16 cellular contexts compared by ENCODE assay signal in genomic region chr7:24972991-24973390, GRCh38. TPM values are rescaled to one million over a fixed set of nuclear protein-coding genes. Genes with fewer than 3 reads are reported as not detected.
DNase-seq lines count a peak whose midpoint lies in the region; ATAC-seq and TF ChIP-seq lines count a peak whose summit lies in the region.
"Had no signal": no experiment of that assay in that cellular context is flagged by ENCODE, and none has a peak within 500 bp of the region (broad histone marks: within the 10 kb centered on the region; RNA-seq: fewer than 3 reads in every experiment).

No MANE protein-coding gene starts in this region.

- H3K27ac ChIP-seq in ACC112 (ENCODE audit: low read depth, low read length) (peak overlapping the region; percentile 5), Karpas-422 (ENCODE audit: low read length) (peak overlapping the region; percentile 71), aorta (ENCODE audit: low read depth in 1 of 2, low read length in 2 of 2) (no peak overlapping the region)
- H3K27ac ChIP-seq: coronary artery, esophagus muscularis mucosa had no signal

- no peak for DNase-seq in Karpas-422
- DNase-seq in amniotic epithelial cell (ENCODE audit: low read depth) = peak; percentile 74
- DNase-seq in fibroblast of villous mesenchyme (ENCODE audit: low read depth) = peak; percentile 64
- no peak for DNase-seq in aorta
- no peak for DNase-seq in NCI-H2081 treated with DMSO at 0.1 percent for 48 hours (lab: John Stamatoyannopoulos, UW)
- DNase-seq in NCI-H82 (lab: John Stamatoyannopoulos, UW) = no peak
- DNase-seq in activated gamma-delta T cell (lab: John Stamatoyannopoulos, UW) = no peak
- DNase-seq: ACHN; activated naive CD8-positive, alpha-beta T cell treated with anti-CD3 and anti-CD28 coated beads, Interleukin-2, amount 10 ng/mL, durations not matched to agents 7 days and 5 days; activated T-cell treated with anti-CD3 and anti-CD28 coated beads for 4 hours; NCI-H2029; retina; stimulated activated CD4-positive, alpha-beta T cell treated with anti-CD3 and anti-CD28 coated beads, Interleukin-2, amount 100 ng/mL, for 24 hours had no signal

- H2AFZ ChIP-seq in ACC112 (ENCODE audit: low read length, unreplicated experiment) = no peak overlapping the region
- H2AFZ ChIP-seq in Karpas-422 (ENCODE audit: low read length) = no peak overlapping the region

- intact Hi-C loops in aorta (cut with DNase I) = no loop called here

- H3K4me3 ChIP-seq in ACC112 (ENCODE audit: low read depth, low read length) (no peak overlapping the region), Karpas-422 (ENCODE audit: low read length) (no peak overlapping the region), fibroblast of villous mesenchyme (ENCODE audit: low read depth, low read length) (no peak overlapping the region), aorta (ENCODE audit: low read length in 2 of 2) (no peak overlapping the region)
- H3K4me3 ChIP-seq: coronary artery, esophagus muscularis mucosa had no signal

- H3K9me3 ChIP-seq in Karpas-422 (ENCODE audit: low read length) = no peaks in the 10 kb centered on the region
- no peaks in the 10 kb centered on the region for H3K9me3 ChIP-seq in aorta (ENCODE audit: control insufficient read depth, low read length)
- H3K9me3 ChIP-seq: esophagus muscularis mucosa had no signal

- ATAC-seq in aorta (ENCODE audit: low FRiP score) = no peak

- TF ChIP-seq CTCF in fibroblast of villous mesenchyme (IDR thresholded peaks at IDR 0.05; ENCODE audit: insufficient read depth, low read depth, low read length) = no peak

- H3K4me1 ChIP-seq in ACC112 (ENCODE audit: control insufficient read depth, insufficient read depth, low read length, unreplicated experiment) (peaks cover 29% of the 10 kb centered on the region), Karpas-422 (ENCODE audit: low read length) (peaks cover 98% of the 10 kb centered on the region), aorta (ENCODE audit: control insufficient read depth in 1 of 2, insufficient read depth in 2 of 2, low read length in 2 of 2) (no peaks in the 10 kb centered on the region)
- H3K4me1 ChIP-seq: esophagus muscularis mucosa had no signal

- H3K79me2 ChIP-seq in ACC112 (ENCODE audit: control insufficient read depth, insufficient read depth, low read length, unreplicated experiment) (peaks cover 49% of the 10 kb centered on the region), Karpas-422 (ENCODE audit: low read length) (peaks cover 100% of the 10 kb centered on the region)

- H3K36me3 ChIP-seq in ACC112 (ENCODE audit: insufficient read depth, low read length) = no peaks in the 10 kb centered on the region
- H3K36me3 ChIP-seq in Karpas-422 (ENCODE audit: insufficient read depth, low read length) = peaks cover 12% of the 10 kb centered on the region; the same call in 1 of the 2 replicates
- no peaks in the 10 kb centered on the region for H3K36me3 ChIP-seq in aorta (ENCODE audit: control insufficient read depth in 1 of 2, insufficient read depth in 2 of 2, low read length in 1 of 2)
- H3K36me3 ChIP-seq: esophagus muscularis mucosa had no signal

- H3K9ac ChIP-seq in Karpas-422 (ENCODE audit: low read length) = no peak overlapping the region

- H3K9me2 ChIP-seq in Karpas-422 (replicated peaks; ENCODE audit: insufficient read depth, low read length) = no peaks in the 10 kb centered on the region

- H4K20me1 ChIP-seq in Karpas-422 (ENCODE audit: insufficient read depth, low read depth, low read length) = peaks cover 79% of the 10 kb centered on the region

- peak overlapping the region; percentile 81 for H3K4me2 ChIP-seq in Karpas-422 (ENCODE audit: low read depth, low read length, poor library complexity, severe bottlenecking)

- H3K27me3 ChIP-seq in ACC112 (ENCODE audit: insufficient read depth, low read length) = no peaks in the 10 kb centered on the region
- H3K27me3 ChIP-seq in Karpas-422 (ENCODE audit: low read length) = no peaks in the 10 kb centered on the region
- H3K27me3 ChIP-seq in aorta (ENCODE audit: control insufficient read depth in 1 of 2, insufficient read depth in 2 of 2, low read length in 1 of 2) = no peaks in the 10 kb centered on the region
- H3K27me3 ChIP-seq: esophagus muscularis mucosa had no signal

RNA-seq across cellular contexts. Expression of gene OSBPL3, which starts 7.0 kb away (rescaled TPM):
- total RNA-seq in Karpas-422 (2014; rRNA removed; shearing (Covaris generic); ENCODE audit: low replicate concordance) = 120 and 149 TPM in 2 replicates
- total RNA-seq in fibroblast of villous mesenchyme (23.2 and 39.3 TPM in 2 replicates), aorta (10 to 100 TPM in 1 of 2 donors, 1 to 10 TPM in 1; 8.3 to 15.6 TPM)
- polyA plus RNA-seq in aorta = 1 to 10 TPM in 1 of 2 donors, under 1 TPM in 1; 0.41 to 2.9 TPM

Comparison
In these comparisons a context has a peak if more than half of its experiments do, and no peak if none do; other contexts are left out.
1. H3K27ac ChIP-seq: peak in ACC112 (single experiment) and Karpas-422 (single experiment); none in aorta (0 of 2).
2. DNase-seq: peak in amniotic epithelial cell (single experiment) and fibroblast of villous mesenchyme (single experiment); none in Karpas-422 (single experiment), aorta (0 of 2), NCI-H2081 treated with DMSO at 0.1 percent for 48 hours (single experiment), NCI-H82 (single experiment) and activated gamma-delta T cell (single experiment).